In the genomic region with DNA sequence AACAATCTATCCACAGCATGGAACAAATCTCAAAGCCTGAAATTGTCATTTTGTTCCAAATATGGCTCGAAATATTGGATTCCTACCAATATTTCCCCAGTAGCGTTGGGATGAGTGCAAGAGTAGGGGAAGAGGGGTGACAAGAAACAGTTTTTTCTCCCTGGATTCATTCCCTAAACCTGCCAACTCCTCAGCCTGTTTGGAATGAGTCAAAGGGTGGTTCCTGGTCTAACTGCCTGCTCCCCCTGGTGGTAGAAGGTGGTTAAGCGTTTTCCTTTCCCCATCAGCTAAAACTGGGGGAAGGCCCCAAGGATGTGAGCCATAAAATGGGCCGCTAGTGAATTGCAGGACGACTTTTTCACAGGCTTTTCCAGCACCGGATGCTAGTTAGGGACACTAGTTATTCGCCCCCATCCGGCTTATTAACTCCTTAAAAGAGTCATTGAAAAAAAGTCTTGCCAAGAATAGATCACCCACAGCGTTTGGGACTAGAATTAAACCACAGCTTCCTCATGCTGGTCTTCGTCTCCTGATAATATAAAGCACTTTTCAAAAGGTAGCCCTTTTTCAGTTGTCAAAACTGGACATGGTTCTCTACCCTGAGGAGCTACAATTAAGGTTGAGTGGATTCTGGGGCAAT, we compare ENCODE assay signal across 8 cellular contexts.
A peak's percentile ranks its signal among the peaks of the same experiment; 100 is the strongest.
DNase-seq lines count a peak whose midpoint lies in the region; ATAC-seq, FAIRE-seq and TF ChIP-seq lines count a peak whose summit lies in the region.

No MANE protein-coding gene starts in this region.

- peak; percentile 53 to 59 for TF ChIP-seq RAD21 in A549 (conservative IDR thresholded peaks at IDR 0.05 in 1 of 2, IDR thresholded peaks at IDR 0.05 in 1 of 2)

- intact Hi-C loops in PC-9 (cut with micrococcal nuclease; ENCODE audit: unreplicated experiment), result loop anchor here (2.0 kb wide), 1 partner anchor 181 kb away; no protein-coding TSS in a partner anchor

- TF ChIP-seq CTCF in A549 (IDR thresholded peaks at IDR 0.05) (peak; percentile 67), PC-9 (conservative IDR thresholded peaks at IDR 0.05) (peak; percentile 79)

- POLR2A ChIA-PET in A549 (lab: Yijun Ruan, JAX) (no interaction called here), PC-9 (lab: Charles Lee; ENCODE audit: unreplicated experiment) (no interaction called here)

- H2BK120ac ChIP-seq in trophoblast cell (ENCODE audit: insufficient read depth, low read length, poor library complexity), result no peak overlapping the region

- no peaks in the 10 kb centered on the region for H3F3A ChIP-seq in PC-9 (ENCODE audit: insufficient read depth, low read depth)

- BruUV-seq in PC-9 (replicated peaks; lab: Mats Ljungman, UMichigan), result no TSS peak

- H4K91ac ChIP-seq in trophoblast cell (ENCODE audit: low read depth, low read length), result no peak overlapping the region

- H3K4ac ChIP-seq in trophoblast cell (ENCODE audit: low read depth, low read length), result no peak overlapping the region

- TF ChIP-seq EP300 in A549 (IDR thresholded peaks at IDR 0.05), result no peak

- no peak for TF ChIP-seq POLR2A in A549 (IDR thresholded peaks at IDR 0.05; ENCODE audit: low read length)
- TF ChIP-seq POLR2A in GM12891 (IDR thresholded peaks at IDR 0.05; ENCODE audit: low read depth, low read length), result no peak

- H2BK5ac ChIP-seq in trophoblast cell (ENCODE audit: low read depth, low read length, poor library complexity), result no peak overlapping the region

- ATAC-seq in A549 (peak; percentile 85 to 97), HG03520 (IDR thresholded peaks at IDR 0.05; ENCODE audit: unreplicated experiment) (peak; percentile 63)

- CTCF ChIA-PET in A549 (lab: Yijun Ruan, JAX) (interaction anchor here (0.8 to 7.1 kb wide), 22 partner anchors 9 to 254 kb away, joined by 3 to 78 read pairs (median 4); no protein-coding TSS in a partner anchor), PC-9 (lab: Charles Lee) (interaction anchor here (0.8 kb wide), 1 partner anchor 10 kb away, joined by 3 read pairs; no protein-coding TSS in a partner anchor)

- H2AFZ ChIP-seq in PC-9 (no peak overlapping the region), trophoblast cell (ENCODE audit: insufficient read depth, low read length, poor library complexity) (no peak overlapping the region)

- H3K14ac ChIP-seq in trophoblast cell (ENCODE audit: low read length), result no peak overlapping the region

- H3K36me3 ChIP-seq in PC-9 (ENCODE audit: low read depth), result no peaks in the 10 kb centered on the region
- peaks cover 0 to 2% of the 10 kb centered on the region in 2 experiments for H3K36me3 ChIP-seq in trophoblast cell (ENCODE audit: control insufficient read depth in 1 of 2, insufficient read depth in 2 of 2, low read length in 2 of 2)

- H3K18ac ChIP-seq in trophoblast cell (ENCODE audit: low read length), result no peak overlapping the region

- H2AK5ac ChIP-seq in trophoblast cell (ENCODE audit: low read length), result no peak overlapping the region

- H4K8ac ChIP-seq in trophoblast cell (ENCODE audit: low read depth, low read length), result no peak overlapping the region

- peak; percentile 46 to 64 for DNase-seq in A549 (ENCODE audit: low read depth in 1 of 2, low spot score in 1 of 2)
- DNase-seq in GM12891 (ENCODE audit: insufficient read length, low spot score), result peak; percentile 25
- peak in 1 of 2 experiments; percentile 28 for DNase-seq in PC-9
- DNase-seq in activated T-helper 1 cell treated with Interleukin-2 at 50 U/mL for 16 hours (ENCODE audit: low read depth), result peak; percentile 16
- peak; percentile 44 for DNase-seq in foreskin melanocyte
- DNase-seq in trophoblast cell, result peak; percentile 43 to 77
- DNase-seq in urothelium cell line (ENCODE audit: low spot score), result peak; percentile 70

- H3K4me2 ChIP-seq in A549, result no peak overlapping the region
- no peak overlapping the region for H3K4me2 ChIP-seq in PC-9
- H3K4me2 ChIP-seq in trophoblast cell (ENCODE audit: low read length), result no peak overlapping the region

- H3K4me1 ChIP-seq in A549, result no peaks in the 10 kb centered on the region
- H3K4me1 ChIP-seq in PC-9 (replicated peaks; ENCODE audit: insufficient read depth), result no peaks in the 10 kb centered on the region
- peaks cover 2 to 3% of the 10 kb centered on the region in 2 experiments for H3K4me1 ChIP-seq in trophoblast cell (ENCODE audit: control insufficient read depth in 1 of 2, insufficient read depth in 2 of 2, low read length in 2 of 2)

- no peak overlapping the region for H4K12ac ChIP-seq in trophoblast cell (ENCODE audit: low read depth, low read length)

- no peak overlapping the region for H2BK12ac ChIP-seq in trophoblast cell (ENCODE audit: low read length)

- H3K79me2 ChIP-seq in PC-9 (ENCODE audit: low read depth) (no peaks in the 10 kb centered on the region), trophoblast cell (ENCODE audit: control insufficient read depth, insufficient read depth, low read length, poor library complexity) (no peaks in the 10 kb centered on the region)

- H3K27me3 ChIP-seq in PC-9 (ENCODE audit: insufficient read depth, low read depth) (no peaks in the 10 kb centered on the region), trophoblast cell (ENCODE audit: insufficient read depth, low read length) (no peaks in the 10 kb centered on the region)

- no peaks in the 10 kb centered on the region for H3K9me2 ChIP-seq in PC-9 (ENCODE audit: insufficient read depth)

- H3K9ac ChIP-seq in trophoblast cell (ENCODE audit: low read length), result no peak overlapping the region

- H3K4me3 ChIP-seq in A549 (no peak overlapping the region), PC-9 (no peak overlapping the region), trophoblast cell (ENCODE audit: low read depth, low read length) (no peak overlapping the region)

- H3K27ac ChIP-seq in A549 (no peak overlapping the region), PC-9 (no peak overlapping the region), trophoblast cell (ENCODE audit: low read depth, low read length) (no peak overlapping the region)

- no peak overlapping the region for H3K23ac ChIP-seq in trophoblast cell (ENCODE audit: low read length)

- no peaks in the 10 kb centered on the region for H3K79me1 ChIP-seq in trophoblast cell (ENCODE audit: low read length)

- WGBS in A549 (ENCODE audit: missing lambda C conversion rate), result 13% methylated on average over 10 of the region's 10 CpGs
- no CpG with 5 or more reads among the region's 10 CpGs for WGBS in trophoblast cell (ENCODE audit: extremely low coverage, insufficient coverage, insufficient read length)

- no peaks in the 10 kb centered on the region for H4K20me1 ChIP-seq in PC-9 (ENCODE audit: insufficient read depth)

- H3K9me3 ChIP-seq in A549 (no peaks in the 10 kb centered on the region), PC-9 (ENCODE audit: insufficient read depth, low read depth) (no peaks in the 10 kb centered on the region), trophoblast cell (ENCODE audit: insufficient read depth, low read depth, low read length) (no peaks in the 10 kb centered on the region)

- FAIRE-seq in A549 (lab: Jason Lieb, UNC) (no peak), GM12891 (lab: Jason Lieb, UNC) (peak; percentile 74), urothelium cell line (lab: Jason Lieb, UNC) (peak; percentile 66)

TF ChIP-seq in A549, 52 proteins besides CTCF, POLR2A, EP300 and RAD21:
- TF ChIP-seq SMC3 (IDR thresholded peaks at IDR 0.05), result peak; percentile 80
- TF ChIP-seq, protein P1, sequence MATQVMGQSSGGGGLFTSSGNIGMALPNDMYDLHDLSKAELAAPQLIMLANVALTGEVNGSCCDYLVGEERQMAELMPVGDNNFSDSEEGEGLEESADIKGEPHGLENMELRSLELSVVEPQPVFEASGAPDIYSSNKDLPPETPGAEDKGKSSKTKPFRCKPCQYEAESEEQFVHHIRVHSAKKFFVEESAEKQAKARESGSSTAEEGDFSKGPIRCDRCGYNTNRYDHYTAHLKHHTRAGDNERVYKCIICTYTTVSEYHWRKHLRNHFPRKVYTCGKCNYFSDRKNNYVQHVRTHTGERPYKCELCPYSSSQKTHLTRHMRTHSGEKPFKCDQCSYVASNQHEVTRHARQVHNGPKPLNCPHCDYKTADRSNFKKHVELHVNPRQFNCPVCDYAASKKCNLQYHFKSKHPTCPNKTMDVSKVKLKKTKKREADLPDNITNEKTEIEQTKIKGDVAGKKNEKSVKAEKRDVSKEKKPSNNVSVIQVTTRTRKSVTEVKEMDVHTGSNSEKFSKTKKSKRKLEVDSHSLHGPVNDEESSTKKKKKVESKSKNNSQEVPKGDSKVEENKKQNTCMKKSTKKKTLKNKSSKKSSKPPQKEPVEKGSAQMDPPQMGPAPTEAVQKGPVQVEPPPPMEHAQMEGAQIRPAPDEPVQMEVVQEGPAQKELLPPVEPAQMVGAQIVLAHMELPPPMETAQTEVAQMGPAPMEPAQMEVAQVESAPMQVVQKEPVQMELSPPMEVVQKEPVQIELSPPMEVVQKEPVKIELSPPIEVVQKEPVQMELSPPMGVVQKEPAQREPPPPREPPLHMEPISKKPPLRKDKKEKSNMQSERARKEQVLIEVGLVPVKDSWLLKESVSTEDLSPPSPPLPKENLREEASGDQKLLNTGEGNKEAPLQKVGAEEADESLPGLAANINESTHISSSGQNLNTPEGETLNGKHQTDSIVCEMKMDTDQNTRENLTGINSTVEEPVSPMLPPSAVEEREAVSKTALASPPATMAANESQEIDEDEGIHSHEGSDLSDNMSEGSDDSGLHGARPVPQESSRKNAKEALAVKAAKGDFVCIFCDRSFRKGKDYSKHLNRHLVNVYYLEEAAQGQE (IDR thresholded peaks at IDR 0.05), result no peak

TF ChIP-seq in GM12891, 5 proteins besides CTCF, POLR2A, EP300 and RAD21:
- no peak for TF ChIP-seq PAX5 (IDR thresholded peaks at IDR 0.05; ENCODE audit: insufficient read depth, low read length, severe bottlenecking)
- TF ChIP-seq TAF1 (IDR thresholded peaks at IDR 0.05; ENCODE audit: low read depth, low read length), result no peak
- TF ChIP-seq POLR2AphosphoS5 (IDR thresholded peaks at IDR 0.05; ENCODE audit: low read depth, low read length), result no peak
- no peak for TF ChIP-seq SPI1 (IDR thresholded peaks at IDR 0.05; ENCODE audit: low read depth, low read length)
- no peak for TF ChIP-seq POU2F2 (IDR thresholded peaks at IDR 0.05; ENCODE audit: low read depth, low read length)
